ENCODE assay signal across 2 cellular contexts in genomic region chr4:101970555-101970954, GRCh38.
TF ChIP-seq lines count a peak whose summit lies in the region.

No MANE protein-coding gene starts in this region.

TF ChIP-seq in A549, 52 proteins besides CTCF, POLR2A, EP300 and RAD21 (continued from another document):
- TF ChIP-seq BCL3 (IDR thresholded peaks at IDR 0.05) (0 out of 3 replicates have a peak, but pooled peaks have one; percentile 37), MAX (IDR thresholded peaks at IDR 0.05) (peak; percentile 38; the same call in 1 of the 2 replicates), ZFP36 (IDR thresholded peaks at IDR 0.05; ENCODE audit: borderline replicate concordance, partially characterized antibody) (no peak), EHF (CRISPR knock-in tag; IDR thresholded peaks at IDR 0.05) (no peak), TFCP2L1 (CRISPR knock-in tag; IDR thresholded peaks at IDR 0.05) (no peak), FOSL2 (IDR thresholded peaks at IDR 0.05) (no peak), FOSL2 (CRISPR knock-in tag; IDR thresholded peaks at IDR 0.05) (0 out of 2 replicates have a peak, but pooled peaks have one; percentile 13), JUNB (IDR thresholded peaks at IDR 0.05) (0 out of 2 replicates have a peak, but pooled peaks have one; percentile 28), JUN (IDR thresholded peaks at IDR 0.05) (0 out of 5 replicates have a peak, but pooled peaks of 1 of the 2 experiments have one; percentile 26), CHD4 (IDR thresholded peaks at IDR 0.05; ENCODE audit: borderline replicate concordance) (no peak)

TF ChIP-seq in IMR-90, 13 proteins besides CTCF, POLR2A, EP300 and RAD21 (continued from another document):
- TF ChIP-seq CEBPB (IDR thresholded peaks at IDR 0.05; ENCODE audit: low read depth, low read length) (no peak), SMC3 (IDR thresholded peaks at IDR 0.05; ENCODE audit: low read depth, low read length) (no peak), MAFK (IDR thresholded peaks at IDR 0.05; ENCODE audit: low read depth, low read length) (no peak), RCOR1 (IDR thresholded peaks at IDR 0.05; ENCODE audit: insufficient replicate concordance, low read length) (no peak), ELK1 (IDR thresholded peaks at IDR 0.05; ENCODE audit: borderline replicate concordance, low read depth, low read length) (no peak)
